In the genomic region with DNA sequence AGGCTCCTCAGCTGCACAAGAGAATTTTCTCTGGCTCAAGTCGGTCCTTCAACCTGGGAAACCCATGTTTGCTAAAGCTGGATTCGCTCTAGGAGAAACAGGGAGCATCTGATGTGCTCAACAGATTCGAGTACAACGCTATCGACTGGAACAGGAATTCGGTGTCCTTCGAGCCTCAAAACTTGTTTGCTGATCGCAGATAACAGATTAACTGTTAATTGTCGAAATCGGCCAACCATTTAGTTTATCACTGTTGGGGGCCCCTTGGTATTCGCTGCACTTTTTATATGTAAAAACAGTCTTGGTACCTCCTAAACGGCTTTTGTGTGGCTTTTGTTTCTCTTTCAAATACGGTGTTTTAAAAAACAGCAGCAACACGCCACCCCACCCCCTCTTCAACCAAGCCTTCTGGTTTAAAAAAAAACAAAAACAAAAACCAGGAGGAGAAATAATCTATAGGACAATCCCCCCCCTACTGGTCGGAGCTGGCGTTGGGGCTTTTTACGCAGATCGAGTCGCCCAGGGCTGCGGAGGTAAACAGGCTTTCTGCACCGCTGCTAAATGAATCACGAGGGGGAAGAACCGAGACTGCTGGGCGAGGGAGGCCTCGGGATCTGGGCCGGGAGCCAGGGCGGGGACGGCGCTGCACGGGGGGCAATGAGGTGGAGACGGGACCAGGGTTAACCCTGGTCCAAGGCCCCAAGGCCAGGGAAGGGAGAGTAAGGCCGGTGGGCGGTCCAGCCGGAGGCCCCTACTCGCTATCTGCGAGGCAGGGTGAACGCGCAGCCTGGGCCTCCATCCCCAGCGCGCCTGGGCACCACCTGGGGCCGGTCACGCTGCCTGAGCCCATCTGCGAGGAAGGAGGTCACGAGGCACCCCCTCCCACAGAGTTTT, we compare ENCODE assay signal across 1 cellular context.
TF ChIP-seq lines count a peak whose summit lies in the region.

No MANE protein-coding gene starts in this region.

TF ChIP-seq in K562, 482 proteins besides CTCF, POLR2A, EP300 and RAD21 (continued from another document and continues in another):
- TF ChIP-seq, protein P1, sequence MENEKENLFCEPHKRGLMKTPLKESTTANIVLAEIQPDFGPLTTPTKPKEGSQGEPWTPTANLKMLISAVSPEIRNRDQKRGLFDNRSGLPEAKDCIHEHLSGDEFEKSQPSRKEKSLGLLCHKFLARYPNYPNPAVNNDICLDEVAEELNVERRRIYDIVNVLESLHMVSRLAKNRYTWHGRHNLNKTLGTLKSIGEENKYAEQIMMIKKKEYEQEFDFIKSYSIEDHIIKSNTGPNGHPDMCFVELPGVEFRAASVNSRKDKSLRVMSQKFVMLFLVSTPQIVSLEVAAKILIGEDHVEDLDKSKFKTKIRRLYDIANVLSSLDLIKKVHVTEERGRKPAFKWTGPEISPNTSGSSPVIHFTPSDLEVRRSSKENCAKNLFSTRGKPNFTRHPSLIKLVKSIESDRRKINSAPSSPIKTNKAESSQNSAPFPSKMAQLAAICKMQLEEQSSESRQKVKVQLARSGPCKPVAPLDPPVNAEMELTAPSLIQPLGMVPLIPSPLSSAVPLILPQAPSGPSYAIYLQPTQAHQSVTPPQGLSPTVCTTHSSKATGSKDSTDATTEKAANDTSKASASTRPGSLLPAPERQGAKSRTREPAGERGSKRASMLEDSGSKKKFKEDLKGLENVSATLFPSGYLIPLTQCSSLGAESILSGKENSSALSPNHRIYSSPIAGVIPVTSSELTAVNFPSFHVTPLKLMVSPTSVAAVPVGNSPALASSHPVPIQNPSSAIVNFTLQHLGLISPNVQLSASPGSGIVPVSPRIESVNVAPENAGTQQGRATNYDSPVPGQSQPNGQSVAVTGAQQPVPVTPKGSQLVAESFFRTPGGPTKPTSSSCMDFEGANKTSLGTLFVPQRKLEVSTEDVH (IDR thresholded peaks at IDR 0.05; ENCODE audit: low read depth, partially characterized antibody) = no peak
- TF ChIP-seq CLOCK (CRISPR knock-in tag; IDR thresholded peaks at IDR 0.05; ENCODE audit: borderline replicate concordance) = no peak
- TF ChIP-seq ZKSCAN3 (CRISPR knock-in tag; IDR thresholded peaks at IDR 0.05) = no peak
- no peak for TF ChIP-seq KLF16 (IDR thresholded peaks at IDR 0.05)
- TF ChIP-seq NCOA4 (IDR thresholded peaks at IDR 0.05; ENCODE audit: partially characterized antibody) = no peak
- TF ChIP-seq GMEB1 (CRISPR knock-in tag; IDR thresholded peaks at IDR 0.05) = no peak
- TF ChIP-seq, protein P2, sequence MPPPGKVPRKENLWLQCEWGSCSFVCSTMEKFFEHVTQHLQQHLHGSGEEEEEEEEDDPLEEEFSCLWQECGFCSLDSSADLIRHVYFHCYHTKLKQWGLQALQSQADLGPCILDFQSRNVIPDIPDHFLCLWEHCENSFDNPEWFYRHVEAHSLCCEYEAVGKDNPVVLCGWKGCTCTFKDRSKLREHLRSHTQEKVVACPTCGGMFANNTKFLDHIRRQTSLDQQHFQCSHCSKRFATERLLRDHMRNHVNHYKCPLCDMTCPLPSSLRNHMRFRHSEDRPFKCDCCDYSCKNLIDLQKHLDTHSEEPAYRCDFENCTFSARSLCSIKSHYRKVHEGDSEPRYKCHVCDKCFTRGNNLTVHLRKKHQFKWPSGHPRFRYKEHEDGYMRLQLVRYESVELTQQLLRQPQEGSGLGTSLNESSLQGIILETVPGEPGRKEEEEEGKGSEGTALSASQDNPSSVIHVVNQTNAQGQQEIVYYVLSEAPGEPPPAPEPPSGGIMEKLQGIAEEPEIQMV (tag; conservative IDR thresholded peaks at IDR 0.05; ENCODE audit: low read depth) = no peak
- TF ChIP-seq ZNF347 (CRISPR knock-in tag; IDR thresholded peaks at IDR 0.05; ENCODE audit: low read depth) = no peak
- no peak for TF ChIP-seq MEF2A (IDR thresholded peaks at IDR 0.05; ENCODE audit: control insufficient read depth, low read depth, low read length)
- TF ChIP-seq NFXL1 (CRISPR knock-in tag; IDR thresholded peaks at IDR 0.05) = no peak
- TF ChIP-seq NR2C2 (CRISPR knock-in tag; IDR thresholded peaks at IDR 0.05) = no peak
- TF ChIP-seq NR2C2 (tag; IDR thresholded peaks at IDR 0.05) = peak; percentile 40; the same call in 1 of the 2 replicates
- TF ChIP-seq, protein P3, sequence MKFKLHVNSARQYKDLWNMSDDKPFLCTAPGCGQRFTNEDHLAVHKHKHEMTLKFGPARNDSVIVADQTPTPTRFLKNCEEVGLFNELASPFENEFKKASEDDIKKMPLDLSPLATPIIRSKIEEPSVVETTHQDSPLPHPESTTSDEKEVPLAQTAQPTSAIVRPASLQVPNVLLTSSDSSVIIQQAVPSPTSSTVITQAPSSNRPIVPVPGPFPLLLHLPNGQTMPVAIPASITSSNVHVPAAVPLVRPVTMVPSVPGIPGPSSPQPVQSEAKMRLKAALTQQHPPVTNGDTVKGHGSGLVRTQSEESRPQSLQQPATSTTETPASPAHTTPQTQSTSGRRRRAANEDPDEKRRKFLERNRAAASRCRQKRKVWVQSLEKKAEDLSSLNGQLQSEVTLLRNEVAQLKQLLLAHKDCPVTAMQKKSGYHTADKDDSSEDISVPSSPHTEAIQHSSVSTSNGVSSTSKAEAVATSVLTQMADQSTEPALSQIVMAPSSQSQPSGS (CRISPR knock-in tag; IDR thresholded peaks at IDR 0.05) = no peak
- no peak for TF ChIP-seq HIVEP1 (CRISPR knock-in tag; IDR thresholded peaks at IDR 0.05)
- TF ChIP-seq ESRRA (IDR thresholded peaks at IDR 0.05; ENCODE audit: borderline replicate concordance, low read depth) = no peak
- peak; percentile 51 for TF ChIP-seq HNRNPLL (IDR thresholded peaks at IDR 0.05; ENCODE audit: low read depth, low read length, poor library complexity, severe bottlenecking)
- TF ChIP-seq TAF15 (IDR thresholded peaks at IDR 0.05; ENCODE audit: low read depth, low read length) = no peak
- TF ChIP-seq, protein P4, sequence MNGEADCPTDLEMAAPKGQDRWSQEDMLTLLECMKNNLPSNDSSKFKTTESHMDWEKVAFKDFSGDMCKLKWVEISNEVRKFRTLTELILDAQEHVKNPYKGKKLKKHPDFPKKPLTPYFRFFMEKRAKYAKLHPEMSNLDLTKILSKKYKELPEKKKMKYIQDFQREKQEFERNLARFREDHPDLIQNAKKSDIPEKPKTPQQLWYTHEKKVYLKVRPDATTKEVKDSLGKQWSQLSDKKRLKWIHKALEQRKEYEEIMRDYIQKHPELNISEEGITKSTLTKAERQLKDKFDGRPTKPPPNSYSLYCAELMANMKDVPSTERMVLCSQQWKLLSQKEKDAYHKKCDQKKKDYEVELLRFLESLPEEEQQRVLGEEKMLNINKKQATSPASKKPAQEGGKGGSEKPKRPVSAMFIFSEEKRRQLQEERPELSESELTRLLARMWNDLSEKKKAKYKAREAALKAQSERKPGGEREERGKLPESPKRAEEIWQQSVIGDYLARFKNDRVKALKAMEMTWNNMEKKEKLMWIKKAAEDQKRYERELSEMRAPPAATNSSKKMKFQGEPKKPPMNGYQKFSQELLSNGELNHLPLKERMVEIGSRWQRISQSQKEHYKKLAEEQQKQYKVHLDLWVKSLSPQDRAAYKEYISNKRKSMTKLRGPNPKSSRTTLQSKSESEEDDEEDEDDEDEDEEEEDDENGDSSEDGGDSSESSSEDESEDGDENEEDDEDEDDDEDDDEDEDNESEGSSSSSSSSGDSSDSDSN (IDR thresholded peaks at IDR 0.05; ENCODE audit: borderline replicate concordance in 1 of 2, low read depth in 2 of 2, low read length in 2 of 2) = peak in 1 of 2 experiments; percentile 76; a peak in 2 of 4 replicates
- no peak for TF ChIP-seq MNT (conservative IDR thresholded peaks at IDR 0.05)
- no peak for TF ChIP-seq MBD2 (IDR thresholded peaks at IDR 0.05; ENCODE audit: borderline replicate concordance, low read depth)
- peak; percentile 49; the same call in 1 of the 2 replicates for TF ChIP-seq SMARCA4 (IDR thresholded peaks at IDR 0.05)
- no peak for TF ChIP-seq BRCA1 (IDR thresholded peaks at IDR 0.05)
- no peak for TF ChIP-seq BRCA1 (CRISPR knock-in tag; IDR thresholded peaks at IDR 0.05)
- TF ChIP-seq HMG20A (CRISPR knock-in tag; conservative IDR thresholded peaks at IDR 0.05) = no peak
- TF ChIP-seq SUPT5H (IDR thresholded peaks at IDR 0.05) = no peak
- TF ChIP-seq ZNF146 (CRISPR knock-in tag; IDR thresholded peaks at IDR 0.05; ENCODE audit: unreplicated experiment) = no peak
- TF ChIP-seq ELF1 (tag; IDR thresholded peaks at IDR 0.05) = no peak
- no peak for TF ChIP-seq KLF13 (tag; IDR thresholded peaks at IDR 0.05; ENCODE audit: borderline replicate concordance, low read depth)
- TF ChIP-seq, protein P5, sequence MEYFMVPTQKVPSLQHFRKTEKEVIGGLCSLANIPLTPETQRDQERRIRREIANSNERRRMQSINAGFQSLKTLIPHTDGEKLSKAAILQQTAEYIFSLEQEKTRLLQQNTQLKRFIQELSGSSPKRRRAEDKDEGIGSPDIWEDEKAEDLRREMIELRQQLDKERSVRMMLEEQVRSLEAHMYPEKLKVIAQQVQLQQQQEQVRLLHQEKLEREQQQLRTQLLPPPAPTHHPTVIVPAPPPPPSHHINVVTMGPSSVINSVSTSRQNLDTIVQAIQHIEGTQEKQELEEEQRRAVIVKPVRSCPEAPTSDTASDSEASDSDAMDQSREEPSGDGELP (CRISPR knock-in tag; IDR thresholded peaks at IDR 0.05; ENCODE audit: borderline replicate concordance) = no peak
- no peak for TF ChIP-seq TGIF2 (CRISPR knock-in tag; IDR thresholded peaks at IDR 0.05)
- no peak for TF ChIP-seq ZNF696 (CRISPR knock-in tag; conservative IDR thresholded peaks at IDR 0.05)
- TF ChIP-seq RBBP5 (IDR thresholded peaks at IDR 0.05; ENCODE audit: borderline replicate concordance, insufficient read depth, low read length, poor library complexity, severe bottlenecking) = no peak
- TF ChIP-seq TEAD4 (IDR thresholded peaks at IDR 0.05; ENCODE audit: low read length) = no peak
- TF ChIP-seq TEAD4 (CRISPR knock-in tag; IDR thresholded peaks at IDR 0.05; ENCODE audit: borderline replicate concordance) = no peak
- TF ChIP-seq IRF2 (CRISPR knock-in tag; IDR thresholded peaks at IDR 0.05) = no peak
- TF ChIP-seq WHSC1 (IDR thresholded peaks at IDR 0.05; ENCODE audit: low read length) = no peak
- no peak for TF ChIP-seq STAG1 (CRISPR knock-in tag; IDR thresholded peaks at IDR 0.05; ENCODE audit: borderline replicate concordance)
- TF ChIP-seq GATA2 (CRISPR knock-in tag; IDR thresholded peaks at IDR 0.05) = peak; percentile 41
- TF ChIP-seq, protein P6, sequence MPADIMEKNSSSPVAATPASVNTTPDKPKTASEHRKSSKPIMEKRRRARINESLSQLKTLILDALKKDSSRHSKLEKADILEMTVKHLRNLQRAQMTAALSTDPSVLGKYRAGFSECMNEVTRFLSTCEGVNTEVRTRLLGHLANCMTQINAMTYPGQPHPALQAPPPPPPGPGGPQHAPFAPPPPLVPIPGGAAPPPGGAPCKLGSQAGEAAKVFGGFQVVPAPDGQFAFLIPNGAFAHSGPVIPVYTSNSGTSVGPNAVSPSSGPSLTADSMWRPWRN (IDR thresholded peaks at IDR 0.05; ENCODE audit: low read depth) = 0 out of 2 replicates have a peak, but pooled peaks have one; percentile 20
- no peak for TF ChIP-seq KAT2B (IDR thresholded peaks at IDR 0.05; ENCODE audit: low read depth, low read length)
- TF ChIP-seq ZNF12 (CRISPR knock-in tag; IDR thresholded peaks at IDR 0.05) = no peak
- TF ChIP-seq ZC3H11A (IDR thresholded peaks at IDR 0.05; ENCODE audit: low read depth, low read length) = no peak
